ENCODE assay signal across 1 cellular context in genomic region chr1:77905603-77906002, GRCh38.
TF ChIP-seq lines count a peak whose summit lies in the region.

No MANE protein-coding gene starts in this region.

TF ChIP-seq in IMR-90, 13 proteins besides CTCF, POLR2A, EP300 and RAD21 (continued from another document):
- no peak for TF ChIP-seq CHD1 (IDR thresholded peaks at IDR 0.05; ENCODE audit: low read depth, low read length)
- TF ChIP-seq MAZ (IDR thresholded peaks at IDR 0.05; ENCODE audit: borderline replicate concordance, low read depth, low read length): no peak
- TF ChIP-seq FOS (IDR thresholded peaks at IDR 0.05; ENCODE audit: low read depth, low read length): no peak
- TF ChIP-seq MAFK (IDR thresholded peaks at IDR 0.05; ENCODE audit: low read depth, low read length): no peak
